28 cellular contexts compared by ENCODE assay signal in genomic region chr3:168574455-168575158, GRCh38.
DNase-seq lines count a peak whose midpoint lies in the region; ATAC-seq lines count a peak whose summit lies in the region.
"Had no signal": no experiment of that assay in that cellular context is flagged by ENCODE, and none has a peak within 500 bp of the region (broad histone marks: within the 10 kb centered on the region; RNA-seq: fewer than 3 reads in every experiment).

No MANE protein-coding gene starts in this region.

- H2AK5ac ChIP-seq in mesendoderm (ENCODE audit: low read length), result no peak overlapping the region

- peak overlapping the region; percentile 30 for H3K23ac ChIP-seq in mesendoderm (ENCODE audit: low read length)

- no peak overlapping the region for H3K18ac ChIP-seq in mesendoderm (ENCODE audit: low read length)

- no peak overlapping the region for H3K4ac ChIP-seq in mesendoderm (ENCODE audit: low read depth, low read length)

- H3K79me1 ChIP-seq in mesendoderm (ENCODE audit: low read length), result no peaks in the 10 kb centered on the region

- peak; percentile 62 for ATAC-seq in GM18873 (IDR thresholded peaks at IDR 0.05; ENCODE audit: low FRiP score, unreplicated experiment)
- ATAC-seq in GM21619 (IDR thresholded peaks at IDR 0.05; ENCODE audit: unreplicated experiment), result peak; percentile 57
- peak; percentile 49 for ATAC-seq in HG03520 (IDR thresholded peaks at IDR 0.05; ENCODE audit: unreplicated experiment)
- ATAC-seq in HG03025 (IDR thresholded peaks at IDR 0.05; ENCODE audit: low FRiP score, unreplicated experiment), result no peak
- ATAC-seq in HG02759 (IDR thresholded peaks at IDR 0.05; ENCODE audit: unreplicated experiment), result no peak
- ATAC-seq: GM23338; left lung; stimulated activated memory B cell treated with anti-CD40 and anti-IgM and Interleukin-4, amounts not matched to agents 10 μg/mL and 1 μg/mL and 100 μg/mL, for 72 hours had no signal

- WGBS in mesendoderm (ENCODE audit: extremely low coverage, insufficient coverage, low lambda C conversion rate), result no CpG with 5 or more reads among the region's 1 CpG

- no peak overlapping the region for H4K8ac ChIP-seq in mesendoderm (ENCODE audit: low read depth, low read length)

- H3K79me2 ChIP-seq in mesendoderm (ENCODE audit: control insufficient read depth, insufficient read depth, low read length), result no peaks in the 10 kb centered on the region

- H4K5ac ChIP-seq in mesendoderm (ENCODE audit: low read length), result no peak overlapping the region

- H3K4me1 ChIP-seq in mesendoderm (ENCODE audit: control insufficient read depth, low read depth, low read length), result no peaks in the 10 kb centered on the region
- H3K4me1 ChIP-seq: left lung, prostate gland had no signal

- no peaks in the 10 kb centered on the region for H3K27me3 ChIP-seq in mesendoderm (ENCODE audit: insufficient read depth, low read length, poor library complexity)
- H3K27me3 ChIP-seq: brain microvascular endothelial cell, left lung had no signal

- H3K36me3 ChIP-seq in mesendoderm (ENCODE audit: control insufficient read depth, insufficient read depth, low read length), result no peaks in the 10 kb centered on the region
- H3K36me3 ChIP-seq: brain microvascular endothelial cell, left lung, prostate gland, WERI-Rb-1 had no signal

- DNase-seq in mesendoderm (no peak), COLO668 (lab: John Stamatoyannopoulos, UW; ENCODE audit: unreplicated experiment) (no peak), AG08395 (ENCODE audit: low spot score) (no peak)
- DNase-seq: activated CD4-positive, alpha-beta T cell treated with anti-CD3 and anti-CD28 coated beads, Interleukin-2, amount 10 ng/mL, durations not matched to agents 7 days and 5 days; activated naive CD4-positive, alpha-beta T cell treated with anti-CD3 and anti-CD28 coated beads, Interleukin-2, amount 10 ng/mL, durations not matched to agents 7 days and 5 days; amniotic stem cell; brain microvascular endothelial cell; HFFc6; hypothalamus; Kasumi-1; left lung; MV-4-11; naive B cell; NCI-H1694; PC-9; SHP77; stimulated activated CD4-positive, alpha-beta T cell treated with anti-CD3 and anti-CD28 coated beads, Interleukin-4, amount 100 ng/mL, for 4 hours; WERI-Rb-1 had no signal

- no peak overlapping the region for H3K56ac ChIP-seq in mesendoderm (ENCODE audit: low read length)

- no peak overlapping the region for H2BK120ac ChIP-seq in mesendoderm (ENCODE audit: low read depth, low read length)

- H2BK15ac ChIP-seq in mesendoderm (replicated peaks; ENCODE audit: low read depth), result no peak overlapping the region

- H3K4me3 ChIP-seq in mesendoderm (ENCODE audit: low read length), result no peak overlapping the region
- H3K4me3 ChIP-seq: GM23338, left lung, PC-9, prostate gland had no signal

- H3K27ac ChIP-seq in mesendoderm (ENCODE audit: low read depth, low read length), result no peak overlapping the region
- H3K27ac ChIP-seq: brain microvascular endothelial cell, C4-2B, HL-60, left lung, PC-9, prostate gland, WERI-Rb-1 had no signal

- no peak overlapping the region for H2BK5ac ChIP-seq in mesendoderm (ENCODE audit: low read length)

- no peak overlapping the region for H3K9ac ChIP-seq in mesendoderm (ENCODE audit: low read length)

- no peak overlapping the region for H3K4me2 ChIP-seq in mesendoderm (ENCODE audit: low read length)
- H3K4me2 ChIP-seq: GM23338, PC-9 had no signal

Comparison
In these comparisons a context has a peak if more than half of its experiments do, and no peak if none do; other contexts are left out.
1. ATAC-seq: peak in GM18873 (single experiment), GM21619 (single experiment) and HG03520 (single experiment); none in HG03025 (single experiment) and HG02759 (single experiment).